35 cellular contexts compared by ENCODE assay signal in the genomic region with DNA sequence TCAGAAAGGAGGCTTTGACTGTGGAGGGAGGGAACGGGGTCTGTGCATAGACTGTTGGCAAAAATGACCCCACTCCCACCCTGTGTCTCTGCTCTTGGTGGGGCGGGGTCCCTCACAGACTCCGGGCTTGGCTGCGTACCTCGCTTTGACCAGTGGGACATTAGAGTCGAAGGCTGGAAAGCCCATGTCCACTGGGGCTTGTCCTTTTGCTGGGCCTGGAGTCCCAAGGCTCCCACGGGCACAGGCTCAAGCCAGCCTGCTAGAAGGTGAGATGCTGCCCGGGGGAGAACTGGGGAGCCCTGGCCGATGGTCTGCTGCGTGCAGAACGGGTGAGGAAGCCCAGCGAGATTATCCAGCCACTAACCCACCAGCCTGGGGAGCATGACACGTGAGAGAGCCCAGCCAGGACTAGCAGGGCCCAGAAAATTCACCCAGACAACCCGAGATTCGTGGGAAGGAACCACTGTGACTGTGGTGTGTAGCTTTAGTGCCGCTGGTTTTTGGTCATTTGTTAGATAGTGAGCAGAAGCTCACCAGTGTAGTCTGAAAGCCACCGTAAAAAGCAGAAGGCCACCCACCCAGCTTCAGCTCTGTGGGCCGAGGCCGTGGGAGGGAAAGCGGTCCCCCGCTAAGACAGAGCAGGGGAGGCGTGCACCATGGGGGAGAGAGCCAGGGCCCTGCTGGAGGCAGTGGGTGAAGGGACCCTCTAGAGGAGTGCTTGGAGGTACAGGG.
"Had no signal": no experiment of that assay in that cellular context is flagged by ENCODE, and none has a peak within 500 bp of the region (broad histone marks: within the 10 kb centered on the region; RNA-seq: fewer than 3 reads in every experiment).

No MANE protein-coding gene starts in this region.

- H3K4me3 ChIP-seq: ascending aorta, breast epithelium, esophagus squamous epithelium, gastroesophageal sphincter had no signal

- H3K36me3 Mint-ChIP-seq: activated CD4-positive, alpha-beta memory T cell treated with anti-CD3 and anti-CD28 coated beads for 36 hours; activated CD8-positive, alpha-beta memory T cell treated with anti-CD3 and anti-CD28 coated beads, Interleukin-2, amount 10 ng/mL, durations not matched to agents 7 days and 5 days; activated naive CD4-positive, alpha-beta T cell treated with anti-CD3 and anti-CD28 coated beads, Interleukin-2, amount 10 ng/mL, durations not matched to agents 7 days and 5 days; activated naive CD4-positive, alpha-beta T cell treated with anti-CD3 and anti-CD28 coated beads, Interleukin-2, amount 50 U/mL, for 72 hours; activated naive CD8-positive, alpha-beta T cell treated with anti-CD3 and anti-CD28 coated beads, Interleukin-2, amount 10 ng/mL, durations not matched to agents 7 days and 5 days; brain; T-cell had no signal

- H3K9me3 ChIP-seq: ascending aorta, breast epithelium, esophagus squamous epithelium, gastroesophageal sphincter had no signal

- H3K4me3 Mint-ChIP-seq: activated B cell treated with CpG ODN at 0.5 μM for 24 hours; activated CD4-positive, alpha-beta memory T cell treated with anti-CD3 and anti-CD28 coated beads for 36 hours; activated CD8-positive, alpha-beta memory T cell treated with anti-CD3 and anti-CD28 coated beads, Interleukin-2, amount 10 ng/mL, durations not matched to agents 7 days and 5 days; activated CD8-positive, alpha-beta T cell treated with anti-CD3 and anti-CD28 coated beads, Interleukin-2, amount 10 ng/mL, durations not matched to agents 7 days and 5 days; activated naive CD4-positive, alpha-beta T cell treated with anti-CD3 and anti-CD28 coated beads, Interleukin-2, amount 10 ng/mL, durations not matched to agents 7 days and 5 days; activated naive CD8-positive, alpha-beta T cell treated with anti-CD3 and anti-CD28 coated beads, Interleukin-2, amount 10 ng/mL, durations not matched to agents 7 days and 5 days; activated T-cell treated with anti-CD3 and anti-CD28 coated beads, Interleukin-2, amount 50 U/mL, for 24 hours; activated T-cell treated with anti-CD3 and anti-CD28 coated beads, Interleukin-2, amount 50 U/mL, for 72 hours; brain; T-cell; T-helper 1 cell treated with Interleukin-12 subunit alpha and Interleukin-12 subunit beta and Interleukin-4 antibody, amounts not matched to agents 30 μg/mL and 1 μg/mL, for 36 hours; T-helper 2 cell treated with Interferon-gamma antibody and Interleukin-4, amounts not matched to agents 5 μg/mL and 100 μg/mL, for 36 hours had no signal

- H3K4me1 Mint-ChIP-seq: activated B cell treated with CpG ODN at 0.5 μM for 24 hours; activated CD8-positive, alpha-beta memory T cell treated with anti-CD3 and anti-CD28 coated beads, Interleukin-2, amount 10 ng/mL, durations not matched to agents 7 days and 5 days; activated naive CD4-positive, alpha-beta T cell treated with anti-CD3 and anti-CD28 coated beads, Interleukin-2, amount 10 ng/mL, durations not matched to agents 7 days and 5 days; activated naive CD8-positive, alpha-beta T cell treated with anti-CD3 and anti-CD28 coated beads, Interleukin-2, amount 10 ng/mL, durations not matched to agents 7 days and 5 days; T-cell had no signal

- H3K4me1 ChIP-seq: ascending aorta, breast epithelium, esophagus squamous epithelium, gastroesophageal sphincter had no signal

- FAIRE-seq: colon, endometrium, endothelial cell of umbilical vein had no signal

- H3K27ac ChIP-seq: ascending aorta, breast epithelium, epithelial cell of prostate, esophagus squamous epithelium, gastroesophageal sphincter, WERI-Rb-1 had no signal

- DNase-seq: activated B cell treated with CpG ODN at 0.5 μM for 24 hours; activated CD4-positive, alpha-beta memory T cell treated with anti-CD3 and anti-CD28 coated beads for 36 hours; activated CD4-positive, alpha-beta T cell treated with anti-CD3 and anti-CD28 coated beads for 48 hours; activated CD4-positive, alpha-beta T cell treated with anti-CD3 and anti-CD28 coated beads, Interleukin-2, amount 50 U/mL, for 1 hour; activated CD8-positive, alpha-beta memory T cell treated with anti-CD3 and anti-CD28 coated beads, Interleukin-2, amount 10 ng/mL, durations not matched to agents 7 days and 5 days; activated CD8-positive, alpha-beta memory T cell treated with anti-CD3 and anti-CD28 coated beads, Interleukin-2, amount 50 U/mL, for 4 hours; activated CD8-positive, alpha-beta T cell treated with anti-CD3 and anti-CD28 coated beads, Interleukin-2, amount 10 ng/mL, durations not matched to agents 7 days and 5 days; activated gamma-delta T cell; activated naive CD4-positive, alpha-beta T cell; activated naive CD4-positive, alpha-beta T cell treated with anti-CD3 and anti-CD28 coated beads, Interleukin-2, amount 10 ng/mL, durations not matched to agents 7 days and 5 days; activated naive CD8-positive, alpha-beta T cell treated with anti-CD3 and anti-CD28 coated beads, Interleukin-2, amount 10 ng/mL, durations not matched to agents 7 days and 5 days; activated T-cell treated with anti-CD3 and anti-CD28 coated beads, Interleukin-2, amount 50 U/mL, for 24 hours; activated T-cell treated with anti-CD3 and anti-CD28 coated beads, Interleukin-2, amount 50 U/mL, for 72 hours; caudate nucleus; cortex of kidney; dermis blood vessel endothelial cell; effector CD8-positive, alpha-beta T cell; esophagus squamous epithelium; foreskin melanocyte; SW 1271; T-cell; T1000 had no signal

- H3K9me3 Mint-ChIP-seq: activated B cell treated with CpG ODN at 0.5 μM for 24 hours; activated CD4-positive, alpha-beta memory T cell treated with anti-CD3 and anti-CD28 coated beads for 36 hours; activated naive CD4-positive, alpha-beta T cell treated with anti-CD3 and anti-CD28 coated beads, Interleukin-2, amount 50 U/mL, for 72 hours; activated naive CD8-positive, alpha-beta T cell treated with anti-CD3 and anti-CD28 coated beads, Interleukin-2, amount 10 ng/mL, durations not matched to agents 7 days and 5 days; activated T-cell treated with anti-CD3 and anti-CD28 coated beads, Interleukin-2, amount 50 U/mL, for 24 hours; T-cell; T-helper 1 cell treated with Interleukin-12 subunit alpha and Interleukin-12 subunit beta and Interleukin-4 antibody, amounts not matched to agents 30 μg/mL and 1 μg/mL, for 36 hours; T-helper 2 cell treated with Interferon-gamma antibody and Interleukin-4, amounts not matched to agents 5 μg/mL and 100 μg/mL, for 36 hours had no signal

- H3K27ac Mint-ChIP-seq: activated B cell treated with CpG ODN at 0.5 μM for 24 hours; activated CD4-positive, alpha-beta memory T cell treated with anti-CD3 and anti-CD28 coated beads for 36 hours; activated CD8-positive, alpha-beta memory T cell treated with anti-CD3 and anti-CD28 coated beads, Interleukin-2, amount 10 ng/mL, durations not matched to agents 7 days and 5 days; activated CD8-positive, alpha-beta T cell treated with anti-CD3 and anti-CD28 coated beads, Interleukin-2, amount 10 ng/mL, durations not matched to agents 7 days and 5 days; activated naive CD4-positive, alpha-beta T cell treated with anti-CD3 and anti-CD28 coated beads, Interleukin-2, amount 10 ng/mL, durations not matched to agents 7 days and 5 days; activated naive CD8-positive, alpha-beta T cell treated with anti-CD3 and anti-CD28 coated beads, Interleukin-2, amount 10 ng/mL, durations not matched to agents 7 days and 5 days; activated T-cell treated with anti-CD3 and anti-CD28 coated beads, Interleukin-2, amount 50 U/mL, for 24 hours; activated T-cell treated with anti-CD3 and anti-CD28 coated beads, Interleukin-2, amount 50 U/mL, for 72 hours; T-cell; T-helper 1 cell treated with Interleukin-12 subunit alpha and Interleukin-12 subunit beta and Interleukin-4 antibody, amounts not matched to agents 30 μg/mL and 1 μg/mL, for 36 hours; T-helper 2 cell treated with Interferon-gamma antibody and Interleukin-4, amounts not matched to agents 5 μg/mL and 100 μg/mL, for 36 hours had no signal

- H3K36me3 ChIP-seq: ascending aorta, breast epithelium, esophagus squamous epithelium, gastroesophageal sphincter, WERI-Rb-1 had no signal

- ATAC-seq: activated CD4-positive, CD25-positive, alpha-beta regulatory T cell treated with anti-CD3 and anti-CD28 coated beads, Interleukin-2, amount 50 U/mL, for 24 hours; activated CD8-positive, alpha-beta memory T cell treated with anti-CD3 and anti-CD28 coated beads, Interleukin-2, amount 10 ng/mL, durations not matched to agents 7 days and 5 days; activated CD8-positive, alpha-beta T cell treated with anti-CD3 and anti-CD28 coated beads, Interleukin-2, amount 10 ng/mL, durations not matched to agents 7 days and 5 days; activated naive CD4-positive, alpha-beta T cell treated with anti-CD3 and anti-CD28 coated beads, Interleukin-2, amount 50 U/mL, for 72 hours; activated T-cell treated with anti-CD3 and anti-CD28 coated beads, Interleukin-2, amount 50 U/mL, for 72 hours; gastroesophageal sphincter; T-cell had no signal

- H3K27me3 ChIP-seq: ascending aorta had no signal
